28 cellular contexts compared by ENCODE assay signal in the genomic region with DNA sequence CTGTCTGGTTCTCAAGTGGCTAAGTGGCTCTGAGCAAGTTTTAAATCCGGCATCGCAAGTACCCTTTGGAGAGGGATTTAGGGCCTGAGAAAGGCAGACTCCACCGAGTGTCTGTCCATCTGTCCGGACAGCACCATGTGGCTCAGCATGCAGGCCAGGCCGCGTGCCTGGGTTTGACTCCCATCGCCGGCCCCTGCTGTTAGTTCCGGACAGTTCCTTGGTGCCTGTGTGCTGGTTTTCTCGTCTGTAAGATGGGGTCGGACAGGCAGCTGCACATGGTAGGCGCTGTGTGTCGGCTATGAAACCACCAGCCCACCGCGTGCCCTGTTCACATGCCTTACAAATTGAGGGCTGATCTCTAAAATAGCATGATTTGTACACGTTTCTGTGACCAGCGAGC.
"Had no signal": no experiment of that assay in that cellular context is flagged by ENCODE, and none has a peak within 500 bp of the region (broad histone marks: within the 10 kb centered on the region; RNA-seq: fewer than 3 reads in every experiment).

No MANE protein-coding gene starts in this region.

- H3K4me2 ChIP-seq: smooth muscle cell had no signal

- H3K4me1 ChIP-seq: foreskin keratinocyte, left lung, parathyroid adenoma, thyroid gland had no signal

- DNase-seq: dermis blood vessel endothelial cell; effector memory CD4-positive, alpha-beta T cell; foreskin keratinocyte; heart right ventricle; hippocampal formation; left cardiac atrium; mammary epithelial cell; mesendoderm; midbrain; naive thymus-derived CD8-positive, alpha-beta T cell; stimulated activated CD4-positive, alpha-beta T cell treated with anti-CD3 and anti-CD28 coated beads, Interleukin-2, amount 100 ng/mL, for 24 hours; stimulated activated CD4-positive, alpha-beta T cell treated with anti-CD3 and anti-CD28 coated beads, Interleukin-4, amount 100 ng/mL, for 24 hours; stimulated activated naive CD4-positive, alpha-beta T cell treated with Interleukin-2 at 50 U/mL for 16 hours; stomach; thyroid gland; trophoblast cell had no signal

- ATAC-seq: foreskin keratinocyte; gastroesophageal sphincter; heart right ventricle; left cardiac atrium; left lung; naive thymus-derived CD8-positive, alpha-beta T cell; sciatic nerve; stimulated activated effector memory CD8-positive, alpha-beta T cell treated with anti-CD3 and anti-CD28 coated beads, Interleukin-12 subunit alpha, Interleukin-12 subunit beta, amount 100 ng/mL, for 72 hours had no signal

- H3K4me3 ChIP-seq: coronary artery, esophagus muscularis mucosa, gastroesophageal sphincter, heart right ventricle, left lung, smooth muscle cell, stomach, thyroid gland had no signal

- H2AFZ ChIP-seq: parathyroid adenoma had no signal

- H3K4me1 Mint-ChIP-seq: naive thymus-derived CD8-positive, alpha-beta T cell; stimulated activated effector memory CD8-positive, alpha-beta T cell treated with anti-CD3 and anti-CD28 coated beads, Interleukin-12 subunit alpha, Interleukin-12 subunit beta, amount 100 ng/mL, for 72 hours had no signal

- H3K79me2 ChIP-seq: parathyroid adenoma had no signal

- H3K9ac ChIP-seq: parathyroid adenoma had no signal

- H3K4me3 Mint-ChIP-seq: naive thymus-derived CD8-positive, alpha-beta T cell; stimulated activated effector memory CD8-positive, alpha-beta T cell treated with anti-CD3 and anti-CD28 coated beads, Interleukin-12 subunit alpha, Interleukin-12 subunit beta, amount 100 ng/mL, for 72 hours had no signal

- H3K27ac ChIP-seq: coronary artery, esophagus muscularis mucosa, foreskin keratinocyte, gastroesophageal sphincter, heart right ventricle, left lung, neutrophil, parathyroid adenoma, stomach, thyroid gland had no signal

- H3K9me3 ChIP-seq: esophagus muscularis mucosa, gastroesophageal sphincter, heart right ventricle, left lung, neutrophil, stomach, thyroid gland had no signal

- FAIRE-seq: endothelial cell of umbilical vein, islet of Langerhans had no signal

- H3K27ac Mint-ChIP-seq: progenitor cell of endocrine pancreas; stimulated activated effector memory CD8-positive, alpha-beta T cell treated with anti-CD3 and anti-CD28 coated beads, Interleukin-12 subunit alpha, Interleukin-12 subunit beta, amount 100 ng/mL, for 72 hours had no signal

- H3K27me3 ChIP-seq: esophagus muscularis mucosa, foreskin keratinocyte, gastroesophageal sphincter, heart right ventricle, left lung, neutrophil, stomach, thyroid gland had no signal

- H3K9me3 Mint-ChIP-seq: naive thymus-derived CD8-positive, alpha-beta T cell; stimulated activated effector memory CD8-positive, alpha-beta T cell treated with anti-CD3 and anti-CD28 coated beads, Interleukin-12 subunit alpha, Interleukin-12 subunit beta, amount 100 ng/mL, for 72 hours had no signal

- H3K27me3 Mint-ChIP-seq: naive thymus-derived CD8-positive, alpha-beta T cell; progenitor cell of endocrine pancreas had no signal
